1 cellular context compared by ENCODE assay signal in the genomic region with DNA sequence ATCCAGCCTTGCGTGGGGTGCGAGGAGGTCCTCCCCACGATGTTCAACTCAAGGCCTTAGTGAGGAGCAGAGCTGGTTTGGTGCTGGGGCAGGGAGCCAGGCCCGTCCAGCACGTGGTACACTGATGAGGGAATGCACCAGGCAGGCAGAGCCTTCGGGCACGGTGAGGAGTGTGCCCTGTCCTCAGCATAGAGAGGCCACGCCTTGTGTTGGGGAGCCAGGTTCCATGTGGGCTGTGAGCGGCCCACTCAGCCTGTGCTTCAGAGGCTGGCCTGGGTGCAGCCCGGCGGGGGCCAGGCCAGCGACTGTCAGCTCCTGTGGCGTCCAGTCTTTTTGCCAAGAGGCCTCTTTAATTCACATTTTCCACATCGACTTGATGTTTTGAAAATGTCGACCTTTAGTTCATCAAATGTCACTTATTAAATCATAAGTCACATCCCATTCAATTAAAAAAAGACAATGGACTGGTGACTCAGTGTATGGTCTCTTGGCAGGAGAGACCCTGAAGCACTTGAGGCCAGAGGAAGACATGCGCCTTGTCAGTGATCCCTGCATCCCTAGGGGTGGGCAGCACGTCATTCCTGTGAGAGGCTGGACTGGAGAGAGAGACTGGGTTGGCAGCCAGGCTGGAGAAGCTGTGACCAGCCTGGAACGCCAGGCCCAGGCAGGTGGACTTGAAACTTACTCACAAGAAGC.
TF ChIP-seq lines count a peak whose summit lies in the region.

No MANE protein-coding gene starts in this region.

TF ChIP-seq in SK-N-SH, 30 proteins besides CTCF, POLR2A, EP300 and RAD21 (continued from another document):
- TF ChIP-seq ZBTB33 (IDR thresholded peaks at IDR 0.05; ENCODE audit: borderline replicate concordance, low read depth) = no peak
- TF ChIP-seq GATA2 (CRISPR knock-in tag; IDR thresholded peaks at IDR 0.05) = no peak
- TF ChIP-seq FOSL2 (IDR thresholded peaks at IDR 0.05; ENCODE audit: borderline replicate concordance, low read depth) = 0 out of 2 replicates have a peak, but pooled peaks have one; percentile 5
- no peak for TF ChIP-seq FOXJ3 (CRISPR knock-in tag; IDR thresholded peaks at IDR 0.05)
- no peak for TF ChIP-seq GABPA (IDR thresholded peaks at IDR 0.05; ENCODE audit: low read depth)
- TF ChIP-seq JUND (IDR thresholded peaks at IDR 0.05) = peak; percentile 19; the same call in 1 of the 2 replicates
- no peak for TF ChIP-seq POLR2AphosphoS5 (IDR thresholded peaks at IDR 0.05; ENCODE audit: low read depth, low read length)
- no peak for TF ChIP-seq RXRA (IDR thresholded peaks at IDR 0.05; ENCODE audit: borderline replicate concordance, low read depth)
- TF ChIP-seq USF2 (IDR thresholded peaks at IDR 0.05; ENCODE audit: borderline replicate concordance, low read depth, low read length) = no peak
- TF ChIP-seq SMC3 (IDR thresholded peaks at IDR 0.05; ENCODE audit: low read depth, low read length) = no peak
- no peak for TF ChIP-seq RCOR1 (IDR thresholded peaks at IDR 0.05; ENCODE audit: low read length)
- TF ChIP-seq RFX5 (IDR thresholded peaks at IDR 0.05; ENCODE audit: low read length) = no peak
- peak; percentile 69 for TF ChIP-seq PBX3 (IDR thresholded peaks at IDR 0.05)
- no peak for TF ChIP-seq MEF2A (IDR thresholded peaks at IDR 0.05; ENCODE audit: borderline replicate concordance, low read depth)
- TF ChIP-seq YY1 (IDR thresholded peaks at IDR 0.05; ENCODE audit: low read depth) = no peak
